In the genomic region with DNA sequence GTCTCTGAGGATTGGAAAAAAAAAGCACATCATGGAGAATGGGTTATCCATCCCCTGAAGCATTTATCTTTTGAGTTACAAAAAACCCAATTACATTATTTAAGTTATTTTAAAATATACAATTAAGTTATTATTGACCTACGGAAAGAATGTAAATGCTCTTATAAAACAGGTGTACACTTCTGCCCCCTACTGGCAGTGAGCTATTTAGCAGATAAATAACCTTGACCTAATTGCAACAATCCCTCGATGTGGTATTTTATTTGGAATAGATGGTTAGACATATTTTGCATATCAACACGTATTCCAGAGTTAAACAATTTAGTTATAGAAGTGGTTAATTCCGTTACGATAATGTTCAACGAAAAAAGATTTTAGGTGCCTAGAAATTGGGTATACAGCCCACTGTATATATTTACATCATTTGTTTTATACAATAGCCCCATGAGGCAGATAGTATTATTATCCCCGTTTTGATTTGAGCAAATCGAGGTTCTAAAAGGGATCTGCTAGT, we compare ENCODE assay signal across 8 cellular contexts. TPM values are rescaled to one million over a fixed set of nuclear protein-coding genes. Genes with fewer than 3 reads are reported as not detected.
DNase-seq lines count a peak whose midpoint lies in the region; ATAC-seq and FAIRE-seq lines count a peak whose summit lies in the region.

No MANE protein-coding gene starts in this region.

- no peak overlapping the region for H3K27ac ChIP-seq in SK-N-MC
- no peak overlapping the region for H3K27ac ChIP-seq in small intestine (ENCODE audit: low read depth in 1 of 2, low read length in 1 of 2)
- H3K27ac ChIP-seq in caudate nucleus (ENCODE audit: low read depth, low read length): no peak overlapping the region

- H3K4me3 Mint-ChIP-seq in activated T-cell treated with anti-CD3 and anti-CD28 coated beads, Interleukin-2, amount 50 U/mL, for 72 hours: no peak overlapping the region
- H3K4me3 Mint-ChIP-seq in activated CD8-positive, alpha-beta memory T cell treated with anti-CD3 and anti-CD28 coated beads, Interleukin-2, amount 10 ng/mL, durations not matched to agents 7 days and 5 days: no peak overlapping the region

- no peaks in the 10 kb centered on the region for H3K27me3 ChIP-seq in small intestine (ENCODE audit: control insufficient read depth in 2 of 2, insufficient read depth in 2 of 2, low read length in 2 of 2)

- H3K27me3 Mint-ChIP-seq in activated T-cell treated with anti-CD3 and anti-CD28 coated beads, Interleukin-2, amount 50 U/mL, for 72 hours (ENCODE audit: low read depth): peaks cover 6% of the 10 kb centered on the region
- H3K27me3 Mint-ChIP-seq in activated CD8-positive, alpha-beta memory T cell treated with anti-CD3 and anti-CD28 coated beads, Interleukin-2, amount 10 ng/mL, durations not matched to agents 7 days and 5 days: no peaks in the 10 kb centered on the region

- no peak for ATAC-seq in activated T-cell treated with anti-CD3 and anti-CD28 coated beads, Interleukin-2, amount 50 U/mL, for 72 hours (replicated peaks in 1 of 2)
- ATAC-seq in activated CD8-positive, alpha-beta memory T cell treated with anti-CD3 and anti-CD28 coated beads, Interleukin-2, amount 10 ng/mL, durations not matched to agents 7 days and 5 days: no peak

- no peak for FAIRE-seq in small intestine (lab: Jason Lieb, UNC)

- H3K36me3 ChIP-seq in SK-N-MC (ENCODE audit: insufficient read depth, low read length): no peaks in the 10 kb centered on the region
- H3K36me3 ChIP-seq in small intestine (ENCODE audit: control insufficient read depth in 2 of 2, insufficient read depth in 2 of 2, low read length in 2 of 2): no peaks in the 10 kb centered on the region

- no peaks in the 10 kb centered on the region for H3K4me1 ChIP-seq in small intestine (ENCODE audit: control insufficient read depth in 2 of 2, insufficient read depth in 1 of 2, low read depth in 1 of 2, low read length in 1 of 2)

- H3K9me3 ChIP-seq in SK-N-MC (ENCODE audit: low read depth, low read length) (no peaks in the 10 kb centered on the region), small intestine (ENCODE audit: control insufficient read depth, low read depth) (no peaks in the 10 kb centered on the region)

- CTCF ChIA-PET in activated CD8-positive, alpha-beta memory T cell treated with anti-CD3 and anti-CD28 coated beads, Interleukin-2, amount 10 ng/mL, durations not matched to agents 7 days and 5 days (lab: Charles Lee): interaction anchor here (1.0 to 2.2 kb wide), 7 partner anchors 9 to 204 kb away, joined by 3 to 15 read pairs (median 4); partner anchors contain the start of gene DAW1

- no peaks in the 10 kb centered on the region for H3K9me3 Mint-ChIP-seq in activated T-cell treated with anti-CD3 and anti-CD28 coated beads, Interleukin-2, amount 50 U/mL, for 72 hours
- H3K9me3 Mint-ChIP-seq in activated CD8-positive, alpha-beta memory T cell treated with anti-CD3 and anti-CD28 coated beads, Interleukin-2, amount 10 ng/mL, durations not matched to agents 7 days and 5 days (ENCODE audit: low read depth): no peaks in the 10 kb centered on the region

- H3K36me3 Mint-ChIP-seq in activated T-cell treated with anti-CD3 and anti-CD28 coated beads, Interleukin-2, amount 50 U/mL, for 72 hours (ENCODE audit: insufficient read depth in 2 of 2): no peaks in the 10 kb centered on the region
- no peaks in the 10 kb centered on the region for H3K36me3 Mint-ChIP-seq in activated CD8-positive, alpha-beta memory T cell treated with anti-CD3 and anti-CD28 coated beads, Interleukin-2, amount 10 ng/mL, durations not matched to agents 7 days and 5 days

- no peaks in the 10 kb centered on the region for H3K4me1 Mint-ChIP-seq in activated T-cell treated with anti-CD3 and anti-CD28 coated beads, Interleukin-2, amount 50 U/mL, for 72 hours (ENCODE audit: low read depth)
- H3K4me1 Mint-ChIP-seq in activated CD8-positive, alpha-beta memory T cell treated with anti-CD3 and anti-CD28 coated beads, Interleukin-2, amount 10 ng/mL, durations not matched to agents 7 days and 5 days: no peaks in the 10 kb centered on the region

- no peak overlapping the region for H3K4me3 ChIP-seq in SK-N-MC
- H3K4me3 ChIP-seq in small intestine (ENCODE audit: low read depth in 1 of 2, low read length in 2 of 2): no peak overlapping the region

- no peak overlapping the region for H3K9ac ChIP-seq in SK-N-MC (ENCODE audit: insufficient read length)

- 26 to 34% (median 31%) methylated on average over 8 of the region's 8 CpGs for WGBS in small intestine, 3 donors

- H3K27ac Mint-ChIP-seq in activated T-cell treated with anti-CD3 and anti-CD28 coated beads, Interleukin-2, amount 50 U/mL, for 72 hours: no peak overlapping the region
- H3K27ac Mint-ChIP-seq in activated CD8-positive, alpha-beta memory T cell treated with anti-CD3 and anti-CD28 coated beads, Interleukin-2, amount 10 ng/mL, durations not matched to agents 7 days and 5 days: no peak overlapping the region

- peak; percentile 9 to 28 for DNase-seq in activated T-cell treated with anti-CD3 and anti-CD28 coated beads, Interleukin-2, amount 50 U/mL, for 72 hours
- DNase-seq in activated T-cell treated with anti-CD3 and anti-CD28 coated beads for 4 hours (no peak), HT-29 (ENCODE audit: low spot score) (peak; percentile 81), SK-N-MC (ENCODE audit: low read depth, low spot score) (peak; percentile 59), fibroblast of peridontal ligament (ENCODE audit: extremely low read depth) (peak; percentile 65), small intestine (peak; percentile 69), caudate nucleus (lab: John Stamatoyannopoulos, UW) (no peak)
- no peak for DNase-seq in activated CD8-positive, alpha-beta memory T cell treated with anti-CD3 and anti-CD28 coated beads, Interleukin-2, amount 10 ng/mL, durations not matched to agents 7 days and 5 days

RNA-seq across cellular contexts. Expression of gene DAW1, which starts 9.1 kb away (rescaled TPM):
- not detected for total RNA-seq in activated T-cell treated with anti-CD3 and anti-CD28 coated beads, Interleukin-2, amount 50 U/mL, for 72 hours
- total RNA-seq in HT-29 (2014; rRNA removed; shearing (Covaris generic)): not detected in 2 replicates
- polyA plus RNA-seq in small intestine: not detected
- not detected for total RNA-seq in activated CD8-positive, alpha-beta memory T cell treated with anti-CD3 and anti-CD28 coated beads, Interleukin-2, amount 10 ng/mL, durations not matched to agents 7 days and 5 days

RNA-seq across cellular contexts. Expression of gene CCL20, which starts 48.6 kb away (rescaled TPM):
- 10 to 100 TPM in 1 of 2 donors, 1 to 10 TPM in 1; 1.4 to 21.9 TPM for total RNA-seq in activated T-cell treated with anti-CD3 and anti-CD28 coated beads, Interleukin-2, amount 50 U/mL, for 72 hours
- 0.18 and 0.31 TPM in 2 replicates for total RNA-seq in HT-29 (2014; rRNA removed; shearing (Covaris generic))
- 10 to 100 TPM in 1 of 3 donors, 1 to 10 TPM in 2; 9.6 to 15.9 (median 9.7) TPM for polyA plus RNA-seq in small intestine
- total RNA-seq in activated CD8-positive, alpha-beta memory T cell treated with anti-CD3 and anti-CD28 coated beads, Interleukin-2, amount 10 ng/mL, durations not matched to agents 7 days and 5 days: under 1 TPM in 1 of 2 experiments, not detected in 1; 0.82 TPM

Comparison
In these comparisons a context has a peak if more than half of its experiments do, and no peak if none do; other contexts are left out.
1. DNase-seq: peak in activated T-cell treated with anti-CD3 and anti-CD28 coated beads, Interleukin-2, amount 50 U/mL, for 72 hours (2 of 2), HT-29 (single experiment), SK-N-MC (single experiment), fibroblast of peridontal ligament (single experiment) and small intestine (single experiment); none in activated T-cell treated with anti-CD3 and anti-CD28 coated beads for 4 hours (single experiment), caudate nucleus (0 of 61) and activated CD8-positive, alpha-beta memory T cell treated with anti-CD3 and anti-CD28 coated beads, Interleukin-2, amount 10 ng/mL, durations not matched to agents 7 days and 5 days (single experiment).